In genomic region chr17:3475155-3475808, GRCh38 we compare ENCODE assay signal across 1 cellular context.
TF ChIP-seq lines count a peak whose summit lies in the region.

No MANE protein-coding gene starts in this region.

TF ChIP-seq in liver, 16 proteins besides CTCF, POLR2A, EP300 and RAD21 (continued from another document):
- TF ChIP-seq ZBTB33 (IDR thresholded peaks at IDR 0.05): no peak
- TF ChIP-seq YY1 (IDR thresholded peaks at IDR 0.05): peak; percentile 21
- peak; percentile 1 for TF ChIP-seq TAF1 (conservative IDR thresholded peaks at IDR 0.05)
- TF ChIP-seq FOXA2 (IDR thresholded peaks at IDR 0.05): no peak
- no peak for TF ChIP-seq GABPA (IDR thresholded peaks at IDR 0.05 in 1 of 2, conservative IDR thresholded peaks at IDR 0.05 in 1 of 2)
- no peak for TF ChIP-seq HNF4A (conservative IDR thresholded peaks at IDR 0.05)
- TF ChIP-seq RXRA (IDR thresholded peaks at IDR 0.05): peak in 1 of 2 donors; percentile 65
